ENCODE assay signal across 20 cellular contexts in genomic region chr12:34305176-34305575, GRCh38.
DNase-seq lines count a peak whose midpoint lies in the region; ATAC-seq, FAIRE-seq and TF ChIP-seq lines count a peak whose summit lies in the region.
"Had no signal": no experiment of that assay in that cellular context is flagged by ENCODE, and none has a peak within 500 bp of the region (broad histone marks: within the 10 kb centered on the region; RNA-seq: fewer than 3 reads in every experiment).

No MANE protein-coding gene starts in this region.

- no peaks in the 10 kb centered on the region for H3K4me1 ChIP-seq in heart right ventricle
- H3K4me1 ChIP-seq in kidney (ENCODE audit: control insufficient read depth in 1 of 2, insufficient read depth in 1 of 2, low read depth in 1 of 2, low read length in 2 of 2): no peaks in the 10 kb centered on the region
- H3K4me1 ChIP-seq: A549; BLaER1 treated with 17β-estradiol and CSF1 and Interleukin-3, amounts not matched to agents 10 nM and 100 nM; Caco-2 had no signal

- FAIRE-seq in kidney (lab: Jason Lieb, UNC): no peak
- FAIRE-seq: A549, D721Med, G401.6, GM12891, GM19239 had no signal

- 78 to 79% methylated on average over 21 of the region's 21 CpGs for WGBS in heart right ventricle, 2 donors

- H3K4me3 ChIP-seq in heart right ventricle (no peak overlapping the region), kidney (ENCODE audit: low read length in 2 of 2) (no peak overlapping the region)
- H3K4me3 ChIP-seq: A549 had no signal

- TF ChIP-seq CTCF in heart right ventricle (IDR thresholded peaks at IDR 0.05): no peak
- no peak for TF ChIP-seq CTCF in kidney (IDR thresholded peaks at IDR 0.05; ENCODE audit: borderline replicate concordance, extremely low read depth, insufficient read depth)

- DNase-seq in Right ventricle myocardium inferior (ENCODE audit: missing footprints) (peak; percentile 28), heart right ventricle (no peak), kidney (peak; percentile 29), posterior vena cava (ENCODE audit: low spot score) (peak; percentile 66)
- DNase-seq: AML-193; Caco-2; Calu3; CD4-positive, alpha-beta T cell; CD8-positive, alpha-beta T cell; DMS79 treated with DMSO at 0.1 percent for 48 hours; GF-D8 had no signal

- intact Hi-C loops in Right ventricle myocardium inferior (cut with DNase I): no loop called here
- intact Hi-C loops in heart right ventricle (cut with DNase I): no loop called here
- intact Hi-C loops in kidney (cut with DNase I): no loop called here
- intact Hi-C loops in posterior vena cava (cut with DNase I): loop anchor here in 1 of 2 donors (5.0 kb wide), 1 partner anchor 52 kb away; no protein-coding TSS in a partner anchor

- H3K27ac ChIP-seq in heart right ventricle (no peak overlapping the region), kidney (ENCODE audit: low read depth in 2 of 2, low read length in 2 of 2) (no peak overlapping the region)
- H3K27ac ChIP-seq: 22Rv1; A549; BLaER1 treated with 17β-estradiol and CSF1 and Interleukin-3, amounts not matched to agents 10 nM and 100 nM; C4-2B had no signal

- H3K9ac ChIP-seq in kidney (ENCODE audit: low read length in 2 of 2): no peak overlapping the region
- H3K9ac ChIP-seq: BLaER1 treated with 17β-estradiol and CSF1 and Interleukin-3, amounts not matched to agents 10 nM and 100 nM had no signal

- H3K36me3 ChIP-seq in heart right ventricle: no peaks in the 10 kb centered on the region
- H3K36me3 ChIP-seq in kidney (ENCODE audit: control insufficient read depth in 1 of 2, insufficient read depth in 2 of 2, low read length in 2 of 2): no peaks in the 10 kb centered on the region
- H3K36me3 ChIP-seq: BLaER1 treated with 17β-estradiol and CSF1 and Interleukin-3, amounts not matched to agents 10 nM and 100 nM had no signal

- H3K27me3 ChIP-seq in heart right ventricle: peaks cover 0 to 8% (median under 1%) of the 10 kb centered on the region in 7 donors
- H3K27me3 ChIP-seq: BLaER1 treated with 17β-estradiol and CSF1 and Interleukin-3, amounts not matched to agents 10 nM and 100 nM had no signal

- ATAC-seq in Right ventricle myocardium inferior: no peak
- ATAC-seq in heart right ventricle: no peak
- no peak for ATAC-seq in GM19452 (IDR thresholded peaks at IDR 0.05; ENCODE audit: unreplicated experiment)
- ATAC-seq: A549; CD8-positive, alpha-beta T cell had no signal

- peaks cover 0 to 99% (median 0%) of the 10 kb centered on the region in 11 donors for H3K9me3 ChIP-seq in heart right ventricle
- peaks cover 3 to 8% of the 10 kb centered on the region in 2 donors for H3K9me3 ChIP-seq in kidney (ENCODE audit: control insufficient read depth in 1 of 2, low read length in 2 of 2)
- H3K9me3 ChIP-seq: A549 had no signal

Comparison
In these comparisons a context has a peak if more than half of its experiments do, and no peak if none do; other contexts are left out.
1. DNase-seq: peak in Right ventricle myocardium inferior (single experiment), kidney (single experiment) and posterior vena cava (single experiment); none in heart right ventricle (0 of 2).